In genomic region chr5:159668556-159668955, GRCh38 we compare ENCODE assay signal across 29 cellular contexts.
"Had no signal": no experiment of that assay in that cellular context is flagged by ENCODE, and none has a peak within 500 bp of the region (broad histone marks: within the 10 kb centered on the region; RNA-seq: fewer than 3 reads in every experiment).

No MANE protein-coding gene starts in this region.

- H3K36me3 ChIP-seq: neural progenitor cell, ovary, right lobe of liver, sigmoid colon, suprapubic skin, tibial artery, transverse colon, upper lobe of right lung, uterus had no signal

- H3K9me3 ChIP-seq: psoas muscle, right lobe of liver, suprapubic skin, testis, upper lobe of right lung, uterus had no signal

- H3K36me3 Mint-ChIP-seq: natural killer cell; neural progenitor cell; stimulated activated memory B cell treated with anti-CD40 and anti-IgM and Interleukin-4, amounts not matched to agents 10 μg/mL and 1 μg/mL and 100 μg/mL, for 72 hours; type B pancreatic cell had no signal

- H3K4me1 Mint-ChIP-seq: nephron; neural progenitor cell; stimulated activated memory B cell treated with anti-CD40 and anti-IgM and Interleukin-4, amounts not matched to agents 10 μg/mL and 1 μg/mL and 100 μg/mL, for 72 hours; stimulated activated naive CD8-positive, alpha-beta T cell treated with anti-CD3 and anti-CD28 coated beads, Interleukin-15, amount 100 ng/mL, for 72 hours had no signal

- ATAC-seq: natural killer cell; psoas muscle; right cardiac atrium; right lobe of liver; stimulated activated memory B cell treated with anti-CD40 and anti-IgM and Interleukin-4, amounts not matched to agents 10 μg/mL and 1 μg/mL and 100 μg/mL, for 72 hours; stimulated activated naive CD8-positive, alpha-beta T cell treated with anti-CD3 and anti-CD28 coated beads, Interleukin-15, amount 100 ng/mL, for 72 hours; stimulated activated naive CD8-positive, alpha-beta T cell treated with anti-CD3 and anti-CD28 coated beads, Interleukin-15, Interleukin-2, amounts not matched to agents 100 U/mL and 50 U/mL, for 24 hours; upper lobe of right lung had no signal

- H3K4me3 ChIP-seq: neural progenitor cell, ovary, psoas muscle, right lobe of liver, sigmoid colon, suprapubic skin, testis, tibial artery, transverse colon, upper lobe of right lung, uterus had no signal

- H3K4me3 Mint-ChIP-seq: natural killer cell; nephron; neural progenitor cell; stimulated activated memory B cell treated with anti-CD40 and anti-IgM and Interleukin-4, amounts not matched to agents 10 μg/mL and 1 μg/mL and 100 μg/mL, for 72 hours; stimulated activated naive CD8-positive, alpha-beta T cell treated with anti-CD3 and anti-CD28 coated beads, Interleukin-15, amount 100 ng/mL, for 72 hours; type B pancreatic cell had no signal

- H3K27ac Mint-ChIP-seq: natural killer cell; nephron; neural progenitor cell; progenitor cell of endocrine pancreas; stimulated activated memory B cell treated with anti-CD40 and anti-IgM and Interleukin-4, amounts not matched to agents 10 μg/mL and 1 μg/mL and 100 μg/mL, for 72 hours; stimulated activated naive CD8-positive, alpha-beta T cell treated with anti-CD3 and anti-CD28 coated beads, Interleukin-15, amount 100 ng/mL, for 72 hours; type B pancreatic cell had no signal

- H3K27me3 ChIP-seq: neural progenitor cell, ovary, right lobe of liver, sigmoid colon, suprapubic skin, testis, tibial artery, transverse colon, upper lobe of right lung, uterus had no signal

- DNase-seq: natural killer cell; occipital lobe; ovary; posterior cingulate gyrus; psoas muscle; right cardiac atrium; right lobe of liver; sigmoid colon; small intestine; stimulated activated CD4-positive, alpha-beta T cell treated with anti-CD3 and anti-CD28 coated beads, Interleukin-15, amount 100 ng/mL, for 24 hours; stimulated activated CD4-positive, alpha-beta T cell treated with anti-CD3 and anti-CD28 coated beads, Interleukin-2, amount 100 ng/mL, for 24 hours; stimulated activated CD4-positive, alpha-beta T cell treated with anti-CD3 and anti-CD28 coated beads, Interleukin-2, amount 100 ng/mL, for 48 hours; stimulated activated CD4-positive, alpha-beta T cell treated with anti-CD3 and anti-CD28 coated beads, Interleukin-4, amount 100 ng/mL, for 24 hours; stimulated activated naive CD4-positive, alpha-beta T cell; stimulated activated naive CD8-positive, alpha-beta T cell treated with anti-CD3 and anti-CD28 coated beads, Interleukin-15, amount 100 ng/mL, for 72 hours; stimulated activated naive CD8-positive, alpha-beta T cell treated with anti-CD3 and anti-CD28 coated beads, Interleukin-15, Interleukin-2, amounts not matched to agents 100 U/mL and 50 U/mL, for 24 hours; substantia nigra; testis; tibial artery; transverse colon; upper lobe of right lung; uterus had no signal

- H3K27ac ChIP-seq: neural progenitor cell, ovary, parathyroid adenoma, psoas muscle, right lobe of liver, sigmoid colon, suprapubic skin, testis, tibial artery, transverse colon, upper lobe of right lung, uterus had no signal

- H3K4me1 ChIP-seq: neural progenitor cell, parathyroid adenoma, psoas muscle, right lobe of liver, sigmoid colon, suprapubic skin, testis, tibial artery, transverse colon, upper lobe of right lung, uterus had no signal

- H3K27me3 Mint-ChIP-seq: progenitor cell of endocrine pancreas; stimulated activated memory B cell treated with anti-CD40 and anti-IgM and Interleukin-4, amounts not matched to agents 10 μg/mL and 1 μg/mL and 100 μg/mL, for 72 hours; stimulated activated naive CD8-positive, alpha-beta T cell treated with anti-CD3 and anti-CD28 coated beads, Interleukin-15, amount 100 ng/mL, for 72 hours; type B pancreatic cell had no signal

- H3K9me3 Mint-ChIP-seq: natural killer cell, neural progenitor cell, type B pancreatic cell had no signal
